ENCODE assay signal across 28 cellular contexts in the genomic region with DNA sequence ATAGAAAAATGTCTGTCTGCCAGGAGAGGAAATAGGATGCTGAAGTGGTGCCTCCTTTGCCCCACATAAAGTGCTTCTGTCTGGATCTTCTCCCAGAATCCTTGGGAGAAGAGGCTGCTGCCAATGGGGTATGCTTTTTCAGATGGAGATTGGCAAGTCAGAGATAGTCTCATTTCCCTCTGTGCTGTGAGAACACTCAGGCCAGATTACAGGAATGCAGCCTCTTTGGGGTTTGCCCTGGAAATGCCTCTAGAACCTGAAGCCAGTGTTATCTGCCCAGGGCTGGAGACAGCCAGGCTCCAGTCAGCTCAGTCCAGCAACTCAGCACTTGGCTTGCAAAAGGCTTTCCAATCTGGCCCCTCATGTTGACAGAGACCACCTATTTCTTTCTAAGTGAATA.
DNase-seq lines count a peak whose midpoint lies in the region.
"Had no signal": no experiment of that assay in that cellular context is flagged by ENCODE, and none has a peak within 500 bp of the region (broad histone marks: within the 10 kb centered on the region; RNA-seq: fewer than 3 reads in every experiment).

No MANE protein-coding gene starts in this region.

- no peaks in the 10 kb centered on the region for H3K36me3 Mint-ChIP-seq in activated T-helper 1 cell treated with anti-CD3 and anti-CD28 coated beads, Interleukin-12 subunit alpha, Interleukin-12 subunit beta, Interleukin-2, Interleukin-4 antibody, amounts not matched to agents 30 ng/mL and 10 ng/mL and 1 ng/mL, durations not matched to agents 14 hours and 24 hours and 36 hours (ENCODE audit: low read depth)
- H3K36me3 Mint-ChIP-seq: IgD-negative memory B cell had no signal

- intact Hi-C loops in activated T-helper 1 cell treated with anti-CD3 and anti-CD28 coated beads, Interleukin-12 subunit alpha, Interleukin-12 subunit beta, Interleukin-2, Interleukin-4 antibody, amounts not matched to agents 30 ng/mL and 10 ng/mL and 1 ng/mL, durations not matched to agents 14 hours and 24 hours and 36 hours (cut with micrococcal nuclease) = no loop called here

- no peaks in the 10 kb centered on the region for H3K4me1 Mint-ChIP-seq in activated T-helper 1 cell treated with anti-CD3 and anti-CD28 coated beads, Interleukin-12 subunit alpha, Interleukin-12 subunit beta, Interleukin-2, Interleukin-4 antibody, amounts not matched to agents 30 ng/mL and 10 ng/mL and 1 ng/mL, durations not matched to agents 14 hours and 24 hours and 36 hours (ENCODE audit: low read depth)
- H3K4me1 Mint-ChIP-seq: activated CD4-positive, alpha-beta memory T cell treated with anti-CD3 and anti-CD28 coated beads, Interleukin-2, amount 10 ng/mL, durations not matched to agents 7 days and 5 days; IgD-negative memory B cell had no signal

- H3K4me3 Mint-ChIP-seq in activated T-helper 1 cell treated with anti-CD3 and anti-CD28 coated beads, Interleukin-12 subunit alpha, Interleukin-12 subunit beta, Interleukin-2, Interleukin-4 antibody, amounts not matched to agents 30 ng/mL and 10 ng/mL and 1 ng/mL, durations not matched to agents 14 hours and 24 hours and 36 hours = no peak overlapping the region
- H3K4me3 Mint-ChIP-seq: activated CD4-positive, alpha-beta memory T cell treated with anti-CD3 and anti-CD28 coated beads, Interleukin-2, amount 10 ng/mL, durations not matched to agents 7 days and 5 days; effector memory CD8-positive, alpha-beta T cell; HFFc6; IgD-negative memory B cell; nephron had no signal

- H3K9me3 Mint-ChIP-seq in activated T-helper 1 cell treated with anti-CD3 and anti-CD28 coated beads, Interleukin-12 subunit alpha, Interleukin-12 subunit beta, Interleukin-2, Interleukin-4 antibody, amounts not matched to agents 30 ng/mL and 10 ng/mL and 1 ng/mL, durations not matched to agents 14 hours and 24 hours and 36 hours = peaks cover 3% of the 10 kb centered on the region
- H3K9me3 Mint-ChIP-seq: HFFc6 had no signal

- peak; percentile 13 for DNase-seq in NCI-H2196 (lab: John Stamatoyannopoulos, UW; ENCODE audit: unreplicated experiment)
- no peak for DNase-seq in NCI-H2196 treated with DMSO at 0.1 percent for 48 hours (lab: John Stamatoyannopoulos, UW; ENCODE audit: unreplicated experiment)
- peak; percentile 11 to 61 for DNase-seq in NCI-H446 (lab: John Stamatoyannopoulos, UW)
- peak; percentile 41 for DNase-seq in globus pallidus (ENCODE audit: low spot score)
- DNase-seq in occipital lobe (lab: John Stamatoyannopoulos, UW) = peak; percentile 28
- no peak for DNase-seq in activated T-helper 1 cell treated with anti-CD3 and anti-CD28 coated beads, Interleukin-12 subunit alpha, Interleukin-12 subunit beta, Interleukin-2, Interleukin-4 antibody, amounts not matched to agents 30 ng/mL and 10 ng/mL and 1 ng/mL, durations not matched to agents 14 hours and 24 hours and 36 hours (ENCODE audit: low spot score)
- DNase-seq in NCI-H187 (lab: John Stamatoyannopoulos, UW) = no peak
- DNase-seq in DMS153 (lab: John Stamatoyannopoulos, UW) = no peak
- DNase-seq: 8988T; activated CD4-positive, alpha-beta memory T cell treated with anti-CD3 and anti-CD28 coated beads, Interleukin-2, amount 10 ng/mL, durations not matched to agents 7 days and 5 days; activated CD4-positive, alpha-beta T cell treated with anti-CD3 and anti-CD28 coated beads for 1 hour; activated CD8-positive, alpha-beta memory T cell treated with anti-CD3 and anti-CD28 coated beads, Interleukin-2, amount 50 U/mL, for 4 hours; activated naive CD4-positive, alpha-beta T cell treated with anti-CD3 and anti-CD28 coated beads, Interleukin-2, amount 50 U/mL, for 16 hours; amniotic stem cell; effector memory CD8-positive, alpha-beta T cell; glutamatergic neuron; HFFc6; kidney glomerular epithelial cell; NCI-H146; NCI-H524; SHP77 treated with DMSO at 0.1 percent for 48 hours; small intestine; stimulated activated CD4-positive, alpha-beta T cell treated with anti-CD3 and anti-CD28 coated beads, Interleukin-1b, Interleukin-23, amount 100 ng/mL, for 48 hours; stimulated activated naive CD8-positive, alpha-beta T cell treated with anti-CD3 and anti-CD28 coated beads, Interleukin-15, Interleukin-2, amounts not matched to agents 100 U/mL and 50 U/mL, for 24 hours; SW 1271; testis had no signal

- H3K27me3 Mint-ChIP-seq in activated T-helper 1 cell treated with anti-CD3 and anti-CD28 coated beads, Interleukin-12 subunit alpha, Interleukin-12 subunit beta, Interleukin-2, Interleukin-4 antibody, amounts not matched to agents 30 ng/mL and 10 ng/mL and 1 ng/mL, durations not matched to agents 14 hours and 24 hours and 36 hours (ENCODE audit: insufficient read depth) = no peaks in the 10 kb centered on the region
- H3K27me3 Mint-ChIP-seq: activated CD4-positive, alpha-beta memory T cell treated with anti-CD3 and anti-CD28 coated beads, Interleukin-2, amount 10 ng/mL, durations not matched to agents 7 days and 5 days; effector memory CD8-positive, alpha-beta T cell; IgD-negative memory B cell had no signal

- no peak overlapping the region for H3K27ac Mint-ChIP-seq in activated T-helper 1 cell treated with anti-CD3 and anti-CD28 coated beads, Interleukin-12 subunit alpha, Interleukin-12 subunit beta, Interleukin-2, Interleukin-4 antibody, amounts not matched to agents 30 ng/mL and 10 ng/mL and 1 ng/mL, durations not matched to agents 14 hours and 24 hours and 36 hours
- H3K27ac Mint-ChIP-seq: activated CD4-positive, alpha-beta memory T cell treated with anti-CD3 and anti-CD28 coated beads, Interleukin-2, amount 10 ng/mL, durations not matched to agents 7 days and 5 days; effector memory CD8-positive, alpha-beta T cell; HFFc6; IgD-negative memory B cell; nephron had no signal

Comparison
In these comparisons a context has a peak if more than half of its experiments do, and no peak if none do; other contexts are left out.
1. DNase-seq: peak in NCI-H2196 (single experiment), NCI-H446 (2 of 2), globus pallidus (single experiment) and occipital lobe (single experiment); none in NCI-H2196 treated with DMSO at 0.1 percent for 48 hours (single experiment), activated T-helper 1 cell treated with anti-CD3 and anti-CD28 coated beads, Interleukin-12 subunit alpha, Interleukin-12 subunit beta, Interleukin-2, Interleukin-4 antibody, amounts not matched to agents 30 ng/mL and 10 ng/mL and 1 ng/mL, durations not matched to agents 14 hours and 24 hours and 36 hours (single experiment), NCI-H187 (0 of 2) and DMS153 (single experiment).